8 cellular contexts compared by ENCODE assay signal in the genomic region with DNA sequence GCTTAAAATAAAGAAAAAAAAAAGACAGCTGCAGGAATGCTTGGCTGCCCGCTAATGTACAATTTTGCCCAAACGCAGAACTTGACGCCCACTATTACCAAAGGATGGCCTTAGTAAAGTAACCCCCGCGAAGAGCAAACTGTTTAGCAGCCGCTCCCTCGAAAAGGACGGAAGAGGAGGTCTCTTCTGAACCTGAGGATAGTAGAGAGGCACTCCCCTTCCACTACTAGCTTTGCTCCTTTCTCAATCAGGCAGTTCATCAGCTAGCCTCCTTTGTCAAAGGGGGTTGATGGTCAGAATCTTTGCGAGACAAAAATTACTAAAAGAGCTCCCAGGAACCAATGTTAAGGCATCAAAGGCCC. TPM values are rescaled to one million over a fixed set of nuclear protein-coding genes. Genes with fewer than 3 reads are reported as not detected.
DNase-seq lines count a peak whose midpoint lies in the region; ATAC-seq lines count a peak whose summit lies in the region.

No MANE protein-coding gene starts in this region.

- H3K27ac ChIP-seq in subcutaneous abdominal adipose tissue (ENCODE audit: low read depth, low read length), result peak overlapping the region; percentile 78

- H3K27me3 ChIP-seq in subcutaneous abdominal adipose tissue (ENCODE audit: control insufficient read depth in 5 of 5, insufficient read depth in 4 of 5, low read length in 5 of 5), result no peaks in the 10 kb centered on the region

- H3K36me3 Mint-ChIP-seq in activated CD4-positive, alpha-beta T cell treated with anti-CD3 and anti-CD28 coated beads for 36 hours (ENCODE audit: low read depth), result peaks cover 12% of the 10 kb centered on the region

- peak overlapping the region; percentile 100 for H3K4me3 Mint-ChIP-seq in activated CD4-positive, alpha-beta T cell treated with anti-CD3 and anti-CD28 coated beads for 36 hours

- POLR2A ChIA-PET in activated CD4-positive, alpha-beta T cell treated with anti-CD3 and anti-CD28 coated beads for 36 hours (lab: Charles Lee), result interaction anchor here (0.9 to 4.3 kb wide), 5 partner anchors 53 to 350 kb away, joined by 3 to 30 read pairs (median 5); partner anchors contain the start of genes KPNA3, PHF11 and RCBTB1

- CTCF ChIA-PET in activated CD4-positive, alpha-beta T cell treated with anti-CD3 and anti-CD28 coated beads for 36 hours (lab: Charles Lee), result interaction anchor here (0.6 to 1.1 kb wide), 7 partner anchors 10 to 358 kb away, joined by 3 to 5 read pairs (median 3); no protein-coding TSS in a partner anchor

- peak overlapping the region; percentile 100 for H3K27ac Mint-ChIP-seq in activated CD4-positive, alpha-beta T cell treated with anti-CD3 and anti-CD28 coated beads for 36 hours

- H3K27me3 Mint-ChIP-seq in activated CD4-positive, alpha-beta T cell treated with anti-CD3 and anti-CD28 coated beads for 36 hours, result no peaks in the 10 kb centered on the region

- peak; percentile 0 for ATAC-seq in activated CD4-positive, alpha-beta T cell treated with anti-CD3 and anti-CD28 coated beads for 36 hours
- ATAC-seq in GM19395 (IDR thresholded peaks at IDR 0.05; ENCODE audit: unreplicated experiment) (no peak), GM21423 (IDR thresholded peaks at IDR 0.05; ENCODE audit: unreplicated experiment) (no peak)

- DNase-seq in activated CD4-positive, alpha-beta T cell treated with anti-CD3 and anti-CD28 coated beads for 36 hours, result no peak
- DNase-seq in activated CD4-positive, alpha-beta T cell treated with anti-CD3 and anti-CD28 coated beads, Interleukin-2, amount 50 U/mL, for 48 hours, result no peak
- peak; percentile 65 for DNase-seq in NCI-H2227 (lab: John Stamatoyannopoulos, UW; ENCODE audit: unreplicated experiment)
- DNase-seq in brain pericyte (ENCODE audit: low read depth, low spot score), result peak; percentile 4
- peak; percentile 47 for DNase-seq in kidney glomerular epithelial cell (lab: John Stamatoyannopoulos, UW)

- H3K4me1 ChIP-seq in subcutaneous abdominal adipose tissue (ENCODE audit: control insufficient read depth in 5 of 5, insufficient read depth in 5 of 5, low read length in 5 of 5), result peaks cover 0 to 26% (median 18%) of the 10 kb centered on the region in 5 donors

- H3K4me3 ChIP-seq in subcutaneous abdominal adipose tissue (ENCODE audit: low read depth in 1 of 5, low read length in 5 of 5), result peak overlapping the region; percentile 87 to 98 (median 96)

- intact Hi-C loops in activated CD4-positive, alpha-beta T cell treated with anti-CD3 and anti-CD28 coated beads for 36 hours (cut with DNase I, micrococcal nuclease), result loop anchor here (2.0 to 10.0 kb wide), 7 partner anchors 141 to 639 kb away; partner anchors contain the start of genes EBPL (in 1 of the 2) and FNDC3A (in 1 of the 2)

- H3K9ac ChIP-seq in subcutaneous abdominal adipose tissue (ENCODE audit: low read length in 5 of 5), result peak overlapping the region; percentile 50 to 89 (median 80)

- peaks cover 51% of the 10 kb centered on the region for H3K4me1 Mint-ChIP-seq in activated CD4-positive, alpha-beta T cell treated with anti-CD3 and anti-CD28 coated beads for 36 hours

- no peaks in the 10 kb centered on the region for H3K9me3 ChIP-seq in subcutaneous abdominal adipose tissue (ENCODE audit: control insufficient read depth in 5 of 5, low read length in 5 of 5)

- H3K9me3 Mint-ChIP-seq in activated CD4-positive, alpha-beta T cell treated with anti-CD3 and anti-CD28 coated beads for 36 hours (ENCODE audit: low read depth), result no peaks in the 10 kb centered on the region

- no peaks in the 10 kb centered on the region for H3K36me3 ChIP-seq in subcutaneous abdominal adipose tissue (ENCODE audit: control insufficient read depth in 5 of 5, insufficient read depth in 5 of 5, low read length in 5 of 5)

RNA-seq across cellular contexts. Expression of gene CAB39L, which starts 0.6 kb away (rescaled TPM):
- total RNA-seq in activated CD4-positive, alpha-beta T cell treated with anti-CD3 and anti-CD28 coated beads for 36 hours, result 1 to 10 TPM; 4.8 to 5.7 TPM

RNA-seq across cellular contexts. Expression of gene SETDB2, which starts 0.8 kb away (rescaled TPM):
- total RNA-seq in activated CD4-positive, alpha-beta T cell treated with anti-CD3 and anti-CD28 coated beads for 36 hours, result 10 to 100 TPM; 14.2 to 15.1 TPM

RNA-seq across cellular contexts. Expression of gene PHF11, which starts 52.4 kb away (rescaled TPM):
- 100 to 1,000 TPM in 1 of 2 experiments, 10 to 100 TPM in 1; 84.0 to 106 TPM for total RNA-seq in activated CD4-positive, alpha-beta T cell treated with anti-CD3 and anti-CD28 coated beads for 36 hours

Comparison
In these comparisons a context has a peak if more than half of its experiments do, and no peak if none do; other contexts are left out.
1. DNase-seq: peak in NCI-H2227 (single experiment), brain pericyte (single experiment) and kidney glomerular epithelial cell (single experiment); none in activated CD4-positive, alpha-beta T cell treated with anti-CD3 and anti-CD28 coated beads for 36 hours (single experiment) and activated CD4-positive, alpha-beta T cell treated with anti-CD3 and anti-CD28 coated beads, Interleukin-2, amount 50 U/mL, for 48 hours (0 of 2).